1 cellular context compared by ENCODE assay signal in the genomic region with DNA sequence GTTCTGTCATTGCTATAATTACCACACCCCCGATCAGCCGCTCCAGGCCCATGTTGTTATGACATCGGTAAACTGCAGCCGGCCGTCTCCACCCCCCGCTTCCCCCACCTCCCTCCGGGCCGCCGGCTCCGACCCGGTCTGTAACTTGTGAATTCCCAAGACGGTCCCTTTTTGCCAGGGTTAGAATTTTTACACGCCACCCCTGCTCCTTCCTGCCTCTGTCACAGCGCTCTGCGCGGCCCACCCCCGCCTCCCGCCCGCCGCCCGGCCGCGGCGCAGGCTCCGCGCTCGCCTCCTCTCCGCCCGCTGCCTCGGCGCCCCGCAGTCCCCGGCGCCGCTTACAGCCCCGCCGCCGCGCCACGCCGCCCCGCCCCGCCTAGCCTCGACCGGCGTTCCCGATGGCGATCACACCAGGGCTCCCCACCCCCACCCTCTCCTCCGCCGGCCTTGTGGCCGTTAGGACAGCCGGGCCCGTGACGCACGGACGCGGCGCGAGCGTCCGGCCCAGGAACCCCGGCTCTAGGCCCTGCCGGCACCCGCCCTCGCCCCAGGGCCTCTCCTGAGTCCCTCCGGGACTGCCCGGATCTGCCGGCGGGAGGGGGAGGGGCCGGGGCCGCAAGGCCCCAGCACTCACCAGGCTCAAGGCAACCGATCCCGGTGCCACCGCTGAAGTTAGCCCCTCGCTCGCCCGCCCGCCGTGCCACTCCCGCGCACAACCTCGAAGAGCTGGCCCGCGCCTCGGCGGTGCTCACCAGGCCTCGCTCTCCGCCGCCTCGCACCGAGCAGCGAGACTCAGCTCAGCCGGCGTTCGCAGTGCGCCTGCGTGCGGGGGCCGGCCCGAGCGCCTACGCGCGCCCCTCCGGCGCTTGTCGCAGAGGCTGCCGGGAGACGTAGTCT.
TF ChIP-seq lines count a peak whose summit lies in the region.

Gene KPNA1 (minus strand): TSS at position 817 of the 897 bp plus-strand sequence. CDS start 18,374 bp downstream, outside the sequence.

TF ChIP-seq in HepG2, 621 proteins besides CTCF, POLR2A, EP300 and RAD21 (continued from another document and continues in another):
- TF ChIP-seq ZXDC (CRISPR knock-in tag; IDR thresholded peaks at IDR 0.05) (0 out of 2 replicates have a peak, but pooled peaks have one; percentile 48), ZFAT (CRISPR knock-in tag; conservative IDR thresholded peaks at IDR 0.05) (0 out of 2 replicates have a peak, but pooled peaks have one; percentile 26), ZSCAN30 (CRISPR knock-in tag; IDR thresholded peaks at IDR 0.05) (no peak), TP53 (CRISPR knock-in tag; conservative IDR thresholded peaks at IDR 0.05) (0 out of 2 replicates have a peak, but pooled peaks have one; percentile 41), ZBTB39 (CRISPR knock-in tag; IDR thresholded peaks at IDR 0.05) (peak; percentile 61; the same call in 1 of the 2 replicates), ZMAT3 (CRISPR knock-in tag; conservative IDR thresholded peaks at IDR 0.05) (peak; percentile 85), PRMT3 (CRISPR knock-in tag; IDR thresholded peaks at IDR 0.05; ENCODE audit: borderline replicate concordance, low read depth) (no peak), NR2F1 (CRISPR knock-in tag; IDR thresholded peaks at IDR 0.05) (no peak), ZBTB44 (CRISPR knock-in tag; IDR thresholded peaks at IDR 0.05) (peak; percentile 85), ELF4 (CRISPR knock-in tag; IDR thresholded peaks at IDR 0.05; ENCODE audit: borderline replicate concordance) (no peak), ATF7-NPFF (CRISPR knock-in tag; IDR thresholded peaks at IDR 0.05; ENCODE audit: low read depth) (peak; percentile 91), RFX1 (IDR thresholded peaks at IDR 0.05) (no peak), CSRNP1 (CRISPR knock-in tag; IDR thresholded peaks at IDR 0.05) (peak; percentile 53; the same call in 1 of the 2 replicates), ZNF543 (CRISPR knock-in tag; IDR thresholded peaks at IDR 0.05) (peak; percentile 44; the same call in 1 of the 2 replicates), DNMT1 (CRISPR knock-in tag; IDR thresholded peaks at IDR 0.05) (no peak), TCF7L2 (IDR thresholded peaks at IDR 0.05; ENCODE audit: low read depth, low read length) (no peak), ZNF136 (CRISPR knock-in tag; IDR thresholded peaks at IDR 0.05; ENCODE audit: low read depth) (no peak), ATF7 (IDR thresholded peaks at IDR 0.05) (no peak), ATF7 (CRISPR knock-in tag; IDR thresholded peaks at IDR 0.05) (no peak), ZNF720 (CRISPR knock-in tag; IDR thresholded peaks at IDR 0.05) (no peak), ZNF781 (CRISPR knock-in tag; IDR thresholded peaks at IDR 0.05; ENCODE audit: borderline replicate concordance, not compliant biosample characterization) (no peak), MTA3 (CRISPR knock-in tag; IDR thresholded peaks at IDR 0.05) (no peak), POLR2AphosphoS2 (IDR thresholded peaks at IDR 0.05; ENCODE audit: low read depth, low read length) (no peak), IRF9 (CRISPR knock-in tag; IDR thresholded peaks at IDR 0.05; ENCODE audit: borderline replicate concordance) (peak; percentile 78; the same call in 1 of the 2 replicates), CBX2 (IDR thresholded peaks at IDR 0.05; ENCODE audit: low read depth, low read length) (no peak), CBX2 (CRISPR knock-in tag; IDR thresholded peaks at IDR 0.05; ENCODE audit: low read depth) (no peak)
- TF ChIP-seq, protein P1, sequence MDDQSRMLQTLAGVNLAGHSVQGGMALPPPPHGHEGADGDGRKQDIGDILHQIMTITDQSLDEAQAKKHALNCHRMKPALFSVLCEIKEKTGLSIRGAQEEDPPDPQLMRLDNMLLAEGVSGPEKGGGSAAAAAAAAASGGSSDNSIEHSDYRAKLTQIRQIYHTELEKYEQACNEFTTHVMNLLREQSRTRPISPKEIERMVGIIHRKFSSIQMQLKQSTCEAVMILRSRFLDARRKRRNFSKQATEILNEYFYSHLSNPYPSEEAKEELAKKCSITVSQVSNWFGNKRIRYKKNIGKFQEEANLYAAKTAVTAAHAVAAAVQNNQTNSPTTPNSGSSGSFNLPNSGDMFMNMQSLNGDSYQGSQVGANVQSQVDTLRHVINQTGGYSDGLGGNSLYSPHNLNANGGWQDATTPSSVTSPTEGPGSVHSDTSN (CRISPR knock-in tag; IDR thresholded peaks at IDR 0.05; ENCODE audit: borderline replicate concordance), result peak; percentile 49; the same call in 1 of the 2 replicates
- TF ChIP-seq, protein P2, sequence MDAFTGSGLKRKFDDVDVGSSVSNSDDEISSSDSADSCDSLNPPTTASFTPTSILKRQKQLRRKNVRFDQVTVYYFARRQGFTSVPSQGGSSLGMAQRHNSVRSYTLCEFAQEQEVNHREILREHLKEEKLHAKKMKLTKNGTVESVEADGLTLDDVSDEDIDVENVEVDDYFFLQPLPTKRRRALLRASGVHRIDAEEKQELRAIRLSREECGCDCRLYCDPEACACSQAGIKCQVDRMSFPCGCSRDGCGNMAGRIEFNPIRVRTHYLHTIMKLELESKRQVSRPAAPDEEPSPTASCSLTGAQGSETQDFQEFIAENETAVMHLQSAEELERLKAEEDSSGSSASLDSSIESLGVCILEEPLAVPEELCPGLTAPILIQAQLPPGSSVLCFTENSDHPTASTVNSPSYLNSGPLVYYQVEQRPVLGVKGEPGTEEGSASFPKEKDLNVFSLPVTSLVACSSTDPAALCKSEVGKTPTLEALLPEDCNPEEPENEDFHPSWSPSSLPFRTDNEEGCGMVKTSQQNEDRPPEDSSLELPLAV (CRISPR knock-in tag; conservative IDR thresholded peaks at IDR 0.05; ENCODE audit: low read depth), result 0 out of 2 replicates have a peak, but pooled peaks have one; percentile 48
- TF ChIP-seq, protein P3, sequence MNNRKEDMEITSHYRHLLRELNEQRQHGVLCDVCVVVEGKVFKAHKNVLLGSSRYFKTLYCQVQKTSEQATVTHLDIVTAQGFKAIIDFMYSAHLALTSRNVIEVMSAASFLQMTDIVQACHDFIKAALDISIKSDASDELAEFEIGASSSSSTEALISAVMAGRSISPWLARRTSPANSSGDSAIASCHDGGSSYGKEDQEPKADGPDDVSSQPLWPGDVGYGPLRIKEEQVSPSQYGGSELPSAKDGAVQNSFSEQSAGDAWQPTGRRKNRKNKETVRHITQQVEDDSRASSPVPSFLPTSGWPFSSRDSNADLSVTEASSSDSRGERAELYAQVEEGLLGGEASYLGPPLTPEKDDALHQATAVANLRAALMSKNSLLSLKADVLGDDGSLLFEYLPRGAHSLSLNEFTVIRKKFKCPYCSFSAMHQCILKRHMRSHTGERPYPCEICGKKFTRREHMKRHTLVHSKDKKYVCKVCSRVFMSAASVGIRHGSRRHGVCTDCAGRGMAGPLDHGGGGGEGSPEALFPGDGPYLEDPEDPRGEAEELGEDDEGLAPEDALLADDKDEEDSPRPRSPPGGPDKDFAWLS (CRISPR knock-in tag; IDR thresholded peaks at IDR 0.05; ENCODE audit: borderline replicate concordance), result no peak
- TF ChIP-seq, protein P4, sequence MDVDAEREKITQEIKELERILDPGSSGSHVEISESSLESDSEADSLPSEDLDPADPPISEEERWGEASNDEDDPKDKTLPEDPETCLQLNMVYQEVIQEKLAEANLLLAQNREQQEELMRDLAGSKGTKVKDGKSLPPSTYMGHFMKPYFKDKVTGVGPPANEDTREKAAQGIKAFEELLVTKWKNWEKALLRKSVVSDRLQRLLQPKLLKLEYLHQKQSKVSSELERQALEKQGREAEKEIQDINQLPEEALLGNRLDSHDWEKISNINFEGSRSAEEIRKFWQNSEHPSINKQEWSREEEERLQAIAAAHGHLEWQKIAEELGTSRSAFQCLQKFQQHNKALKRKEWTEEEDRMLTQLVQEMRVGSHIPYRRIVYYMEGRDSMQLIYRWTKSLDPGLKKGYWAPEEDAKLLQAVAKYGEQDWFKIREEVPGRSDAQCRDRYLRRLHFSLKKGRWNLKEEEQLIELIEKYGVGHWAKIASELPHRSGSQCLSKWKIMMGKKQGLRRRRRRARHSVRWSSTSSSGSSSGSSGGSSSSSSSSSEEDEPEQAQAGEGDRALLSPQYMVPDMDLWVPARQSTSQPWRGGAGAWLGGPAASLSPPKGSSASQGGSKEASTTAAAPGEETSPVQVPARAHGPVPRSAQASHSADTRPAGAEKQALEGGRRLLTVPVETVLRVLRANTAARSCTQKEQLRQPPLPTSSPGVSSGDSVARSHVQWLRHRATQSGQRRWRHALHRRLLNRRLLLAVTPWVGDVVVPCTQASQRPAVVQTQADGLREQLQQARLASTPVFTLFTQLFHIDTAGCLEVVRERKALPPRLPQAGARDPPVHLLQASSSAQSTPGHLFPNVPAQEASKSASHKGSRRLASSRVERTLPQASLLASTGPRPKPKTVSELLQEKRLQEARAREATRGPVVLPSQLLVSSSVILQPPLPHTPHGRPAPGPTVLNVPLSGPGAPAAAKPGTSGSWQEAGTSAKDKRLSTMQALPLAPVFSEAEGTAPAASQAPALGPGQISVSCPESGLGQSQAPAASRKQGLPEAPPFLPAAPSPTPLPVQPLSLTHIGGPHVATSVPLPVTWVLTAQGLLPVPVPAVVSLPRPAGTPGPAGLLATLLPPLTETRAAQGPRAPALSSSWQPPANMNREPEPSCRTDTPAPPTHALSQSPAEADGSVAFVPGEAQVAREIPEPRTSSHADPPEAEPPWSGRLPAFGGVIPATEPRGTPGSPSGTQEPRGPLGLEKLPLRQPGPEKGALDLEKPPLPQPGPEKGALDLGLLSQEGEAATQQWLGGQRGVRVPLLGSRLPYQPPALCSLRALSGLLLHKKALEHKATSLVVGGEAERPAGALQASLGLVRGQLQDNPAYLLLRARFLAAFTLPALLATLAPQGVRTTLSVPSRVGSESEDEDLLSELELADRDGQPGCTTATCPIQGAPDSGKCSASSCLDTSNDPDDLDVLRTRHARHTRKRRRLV (CRISPR knock-in tag; IDR thresholded peaks at IDR 0.05), result no peak
- TF ChIP-seq, protein P5, sequence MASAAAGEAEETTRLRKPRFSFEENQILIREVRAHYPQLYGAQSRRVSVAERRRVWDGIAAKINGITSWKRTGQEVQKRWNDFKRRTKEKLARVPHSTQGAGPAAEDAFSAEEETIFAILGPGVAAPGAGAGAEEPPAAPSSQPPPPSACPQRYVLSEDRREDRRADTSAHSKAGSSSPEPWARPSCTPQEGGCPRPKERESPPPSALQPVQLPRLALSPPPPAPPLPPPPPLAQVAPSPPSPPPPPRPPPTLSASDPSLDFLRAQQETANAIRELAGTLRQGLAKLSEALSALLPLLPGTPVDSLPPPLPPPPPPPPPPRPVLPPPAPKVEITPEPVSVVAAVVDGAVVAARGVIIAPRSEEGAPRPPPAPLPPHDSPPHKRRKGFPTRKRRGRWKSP (CRISPR knock-in tag; IDR thresholded peaks at IDR 0.05), result peak; percentile 69; the same call in 1 of the 2 replicates
